Comparison of ENCODE assay signal across 18 cellular contexts in genomic region chr2:239165206-239165831, GRCh38.
DNase-seq lines count a peak whose midpoint lies in the region; ATAC-seq, FAIRE-seq and TF ChIP-seq lines count a peak whose summit lies in the region.
"Had no signal": no experiment of that assay in that cellular context is flagged by ENCODE, and none has a peak within 500 bp of the region (broad histone marks: within the 10 kb centered on the region; RNA-seq: fewer than 3 reads in every experiment).

No MANE protein-coding gene starts in this region.

- peaks cover under 1% of the 10 kb centered on the region for H3K9me3 Mint-ChIP-seq in activated T-cell treated with anti-CD3 and anti-CD28 coated beads, Interleukin-2, amount 50 U/mL, for 24 hours
- no peaks in the 10 kb centered on the region for H3K9me3 Mint-ChIP-seq in activated T-cell treated with anti-CD3 and anti-CD28 coated beads, Interleukin-2, amount 50 U/mL, for 72 hours
- H3K9me3 Mint-ChIP-seq in stimulated activated naive B cell treated with anti-CD40 and anti-IgM and Interleukin-4, amounts not matched to agents 10 μg/mL and 1 μg/mL and 100 μg/mL, for 72 hours: no peaks in the 10 kb centered on the region
- H3K9me3 Mint-ChIP-seq: central memory CD8-positive, alpha-beta T cell; IgD-negative memory B cell; memory B cell had no signal

- no peak for TF ChIP-seq EP300 in sigmoid colon (IDR thresholded peaks at IDR 0.05)

- H2BK12ac ChIP-seq in trophoblast cell (ENCODE audit: low read length): no peak overlapping the region

- no peak overlapping the region for H2BK5ac ChIP-seq in trophoblast cell (ENCODE audit: low read depth, low read length, poor library complexity)

- no peak overlapping the region for H3K14ac ChIP-seq in trophoblast cell (ENCODE audit: low read length)

- peak overlapping the region; percentile 12 for H3K27ac Mint-ChIP-seq in activated T-cell treated with anti-CD3 and anti-CD28 coated beads, Interleukin-2, amount 50 U/mL, for 24 hours
- no peak overlapping the region for H3K27ac Mint-ChIP-seq in activated T-cell treated with anti-CD3 and anti-CD28 coated beads, Interleukin-2, amount 50 U/mL, for 72 hours
- H3K27ac Mint-ChIP-seq in stimulated activated naive B cell treated with anti-CD40 and anti-IgM and Interleukin-4, amounts not matched to agents 10 μg/mL and 1 μg/mL and 100 μg/mL, for 72 hours: no peak overlapping the region
- H3K27ac Mint-ChIP-seq: IgD-negative memory B cell, memory B cell had no signal

- intact Hi-C loops in kidney (cut with DNase I): no loop called here
- intact Hi-C loops in sigmoid colon (cut with DNase I): loop anchor here (5.0 kb wide), 1 partner anchor 237 kb away; the partner anchor contains the start of gene HDAC4

- no peak overlapping the region for H3K4me3 Mint-ChIP-seq in activated T-cell treated with anti-CD3 and anti-CD28 coated beads, Interleukin-2, amount 50 U/mL, for 24 hours
- H3K4me3 Mint-ChIP-seq in activated T-cell treated with anti-CD3 and anti-CD28 coated beads, Interleukin-2, amount 50 U/mL, for 72 hours: peak overlapping the region in 1 of 2 donors; percentile 4
- H3K4me3 Mint-ChIP-seq in stimulated activated naive B cell treated with anti-CD40 and anti-IgM and Interleukin-4, amounts not matched to agents 10 μg/mL and 1 μg/mL and 100 μg/mL, for 72 hours: no peak overlapping the region
- H3K4me3 Mint-ChIP-seq: IgD-negative memory B cell, memory B cell had no signal

- no peak for FAIRE-seq in kidney (lab: Jason Lieb, UNC)
- FAIRE-seq: small intestine had no signal

- no peak for DNase-seq in activated T-cell treated with anti-CD3 and anti-CD28 coated beads, Interleukin-2, amount 50 U/mL, for 24 hours
- DNase-seq in activated T-cell treated with anti-CD3 and anti-CD28 coated beads, Interleukin-2, amount 50 U/mL, for 72 hours: no peak
- peak; percentile 46 for DNase-seq in kidney
- DNase-seq in sigmoid colon: peak; percentile 62
- no peak for DNase-seq in stimulated activated naive B cell treated with anti-CD40 and anti-IgM and Interleukin-4, amounts not matched to agents 10 μg/mL and 1 μg/mL and 100 μg/mL, for 72 hours
- no peak for DNase-seq in trophoblast cell
- DNase-seq in cortex of kidney (lab: John Stamatoyannopoulos, UW): no peak
- DNase-seq: activated T-cell treated with anti-CD3 and anti-CD28 coated beads for 4 hours, foreskin fibroblast, HCEC 1CT, nucleus accumbens, PC-9 had no signal

- H4K8ac ChIP-seq in trophoblast cell (ENCODE audit: low read depth, low read length): no peak overlapping the region

- H3K36me3 ChIP-seq in KMS-11 (ENCODE audit: insufficient read depth): no peaks in the 10 kb centered on the region
- H3K36me3 ChIP-seq in kidney (ENCODE audit: control insufficient read depth in 1 of 2, insufficient read depth in 2 of 2, low read length in 2 of 2): peaks cover 4 to 16% of the 10 kb centered on the region in 2 donors
- peaks cover 23 to 59% (median 37%) of the 10 kb centered on the region in 4 donors for H3K36me3 ChIP-seq in sigmoid colon
- H3K36me3 ChIP-seq in trophoblast cell (ENCODE audit: control insufficient read depth in 1 of 2, insufficient read depth in 2 of 2, low read length in 2 of 2): peaks cover 3 to 7% of the 10 kb centered on the region in 2 experiments

- H4K91ac ChIP-seq in trophoblast cell (ENCODE audit: low read depth, low read length): no peak overlapping the region

- no peak overlapping the region for H4K12ac ChIP-seq in trophoblast cell (ENCODE audit: low read depth, low read length)

- 96 to 97% methylated on average over 19 of the region's 19 CpGs for WGBS in sigmoid colon, 2 donors
- no CpG with 5 or more reads among the region's 19 CpGs for WGBS in trophoblast cell (ENCODE audit: extremely low coverage, insufficient coverage, insufficient read length)

- H3K4me2 ChIP-seq in KMS-11: peak overlapping the region; percentile 13; the same call in 1 of the 2 replicates
- H3K4me2 ChIP-seq in trophoblast cell (ENCODE audit: low read length): no peak overlapping the region
- H3K4me2 ChIP-seq: PC-9 had no signal

- peaks cover 20% of the 10 kb centered on the region for H3K4me1 Mint-ChIP-seq in activated T-cell treated with anti-CD3 and anti-CD28 coated beads, Interleukin-2, amount 50 U/mL, for 24 hours (ENCODE audit: low read depth)
- peaks cover 15% of the 10 kb centered on the region for H3K4me1 Mint-ChIP-seq in activated T-cell treated with anti-CD3 and anti-CD28 coated beads, Interleukin-2, amount 50 U/mL, for 72 hours (ENCODE audit: low read depth)
- H3K4me1 Mint-ChIP-seq in stimulated activated naive B cell treated with anti-CD40 and anti-IgM and Interleukin-4, amounts not matched to agents 10 μg/mL and 1 μg/mL and 100 μg/mL, for 72 hours: no peaks in the 10 kb centered on the region
- H3K4me1 Mint-ChIP-seq: memory B cell had no signal

- H3K9me3 ChIP-seq in kidney (ENCODE audit: control insufficient read depth in 1 of 2, low read length in 2 of 2) (no peaks in the 10 kb centered on the region), sigmoid colon (no peaks in the 10 kb centered on the region), trophoblast cell (ENCODE audit: insufficient read depth, low read depth, low read length) (peaks cover 2% of the 10 kb centered on the region)
- H3K9me3 ChIP-seq: vagina had no signal

- H3K27me3 ChIP-seq in KMS-11 (ENCODE audit: insufficient read depth, low read depth): no peaks in the 10 kb centered on the region
- no peaks in the 10 kb centered on the region for H3K27me3 ChIP-seq in sigmoid colon
- H3K27me3 ChIP-seq in trophoblast cell (ENCODE audit: insufficient read depth, low read length): no peaks in the 10 kb centered on the region
- H3K27me3 ChIP-seq: vagina had no signal

- H4K20me1 ChIP-seq in KMS-11 (ENCODE audit: insufficient read depth): no peaks in the 10 kb centered on the region

- H3K18ac ChIP-seq in trophoblast cell (ENCODE audit: low read length): no peak overlapping the region

- H3K4me3 ChIP-seq in KMS-11 (IDR thresholded peaks at IDR 0.05; ENCODE audit: insufficient read depth, low read depth, low read length): no peak overlapping the region
- H3K4me3 ChIP-seq in kidney (ENCODE audit: low read length in 2 of 2): no peak overlapping the region
- no peak overlapping the region for H3K4me3 ChIP-seq in sigmoid colon
- H3K4me3 ChIP-seq in trophoblast cell (ENCODE audit: low read depth, low read length): no peak overlapping the region
- H3K4me3 ChIP-seq: PC-9, vagina had no signal

- H3K23ac ChIP-seq in trophoblast cell (ENCODE audit: low read length): no peak overlapping the region

- no peak overlapping the region for H3K9ac ChIP-seq in KMS-11
- no peak overlapping the region for H3K9ac ChIP-seq in kidney (ENCODE audit: low read length in 2 of 2)
- no peak overlapping the region for H3K9ac ChIP-seq in trophoblast cell (ENCODE audit: low read length)

- no peak overlapping the region for H2AK5ac ChIP-seq in trophoblast cell (ENCODE audit: low read length)

- peaks cover 76% of the 10 kb centered on the region for H3K36me3 Mint-ChIP-seq in activated T-cell treated with anti-CD3 and anti-CD28 coated beads, Interleukin-2, amount 50 U/mL, for 24 hours (ENCODE audit: low read depth)
- peaks cover 2 to 7% of the 10 kb centered on the region in 2 donors for H3K36me3 Mint-ChIP-seq in activated T-cell treated with anti-CD3 and anti-CD28 coated beads, Interleukin-2, amount 50 U/mL, for 72 hours (ENCODE audit: insufficient read depth in 2 of 2)
- peaks cover 41 to 51% of the 10 kb centered on the region in 2 donors for H3K36me3 Mint-ChIP-seq in stimulated activated naive B cell treated with anti-CD40 and anti-IgM and Interleukin-4, amounts not matched to agents 10 μg/mL and 1 μg/mL and 100 μg/mL, for 72 hours

- peaks cover 29% of the 10 kb centered on the region for H3K4me1 ChIP-seq in KMS-11 (ENCODE audit: low read depth, poor library complexity, severe bottlenecking)
- no peaks in the 10 kb centered on the region for H3K4me1 ChIP-seq in kidney (ENCODE audit: control insufficient read depth in 1 of 2, insufficient read depth in 1 of 2, low read depth in 1 of 2, low read length in 2 of 2)
- H3K4me1 ChIP-seq in sigmoid colon: peaks cover 0 to 46% (median 39%) of the 10 kb centered on the region in 4 donors
- H3K4me1 ChIP-seq in trophoblast cell (ENCODE audit: control insufficient read depth in 1 of 2, insufficient read depth in 2 of 2, low read length in 2 of 2): peaks cover 8 to 9% of the 10 kb centered on the region in 2 experiments
- H3K4me1 ChIP-seq: vagina had no signal

- no peak for ATAC-seq in activated T-cell treated with anti-CD3 and anti-CD28 coated beads, Interleukin-2, amount 50 U/mL, for 72 hours (replicated peaks in 1 of 2)
- no peak for ATAC-seq in stimulated activated naive B cell treated with anti-CD40 and anti-IgM and Interleukin-4, amounts not matched to agents 10 μg/mL and 1 μg/mL and 100 μg/mL, for 72 hours (replicated peaks)

- no peaks in the 10 kb centered on the region for H3K27me3 Mint-ChIP-seq in activated T-cell treated with anti-CD3 and anti-CD28 coated beads, Interleukin-2, amount 50 U/mL, for 24 hours
- H3K27me3 Mint-ChIP-seq in activated T-cell treated with anti-CD3 and anti-CD28 coated beads, Interleukin-2, amount 50 U/mL, for 72 hours (ENCODE audit: low read depth): no peaks in the 10 kb centered on the region
- H3K27me3 Mint-ChIP-seq in stimulated activated naive B cell treated with anti-CD40 and anti-IgM and Interleukin-4, amounts not matched to agents 10 μg/mL and 1 μg/mL and 100 μg/mL, for 72 hours: no peaks in the 10 kb centered on the region
- H3K27me3 Mint-ChIP-seq: central memory CD8-positive, alpha-beta T cell; IgD-negative memory B cell; memory B cell had no signal

- no peak overlapping the region for H2AFZ ChIP-seq in KMS-11 (ENCODE audit: low read depth)
- H2AFZ ChIP-seq in trophoblast cell (ENCODE audit: insufficient read depth, low read length, poor library complexity): no peak overlapping the region
- H2AFZ ChIP-seq: PC-9 had no signal

- peak overlapping the region; percentile 22; the same call in 1 of the 2 replicates for H3K27ac ChIP-seq in KMS-11
- H3K27ac ChIP-seq in kidney (ENCODE audit: low read depth in 2 of 2, low read length in 2 of 2): no peak overlapping the region
- H3K27ac ChIP-seq in sigmoid colon: peak overlapping the region in 2 of 4 donors; percentile 9 to 73
- H3K27ac ChIP-seq in trophoblast cell (ENCODE audit: low read depth, low read length): no peak overlapping the region
- H3K27ac ChIP-seq: PC-9, vagina had no signal

- TF ChIP-seq CTCF in KMS-11 (conservative IDR thresholded peaks at IDR 0.05; ENCODE audit: low read depth, low read length) (no peak), kidney (IDR thresholded peaks at IDR 0.05; ENCODE audit: borderline replicate concordance, extremely low read depth, insufficient read depth) (no peak), sigmoid colon (IDR thresholded peaks at IDR 0.05) (no peak)

- no peak for TF ChIP-seq POLR2A in sigmoid colon (IDR thresholded peaks at IDR 0.05)

- H3K79me2 ChIP-seq in KMS-11 (ENCODE audit: insufficient read depth, low read depth): no peaks in the 10 kb centered on the region
- no peaks in the 10 kb centered on the region for H3K79me2 ChIP-seq in trophoblast cell (ENCODE audit: control insufficient read depth, insufficient read depth, low read length, poor library complexity)

- H2BK120ac ChIP-seq in trophoblast cell (ENCODE audit: insufficient read depth, low read length, poor library complexity): no peak overlapping the region

- no peaks in the 10 kb centered on the region for H3K79me1 ChIP-seq in trophoblast cell (ENCODE audit: low read length)

- H3K4ac ChIP-seq in trophoblast cell (ENCODE audit: low read depth, low read length): no peak overlapping the region

Comparison
In these comparisons a context has a peak if more than half of its experiments do, and no peak if none do; other contexts are left out.
1. DNase-seq: peak in kidney (single experiment) and sigmoid colon (single experiment); none in activated T-cell treated with anti-CD3 and anti-CD28 coated beads, Interleukin-2, amount 50 U/mL, for 24 hours (single experiment), activated T-cell treated with anti-CD3 and anti-CD28 coated beads, Interleukin-2, amount 50 U/mL, for 72 hours (0 of 2), stimulated activated naive B cell treated with anti-CD40 and anti-IgM and Interleukin-4, amounts not matched to agents 10 μg/mL and 1 μg/mL and 100 μg/mL, for 72 hours (single experiment), trophoblast cell (0 of 2) and cortex of kidney (single experiment).